17 cellular contexts compared by ENCODE assay signal in genomic region chrX:9864011-9864410, GRCh38.
DNase-seq lines count a peak whose midpoint lies in the region; TF ChIP-seq lines count a peak whose summit lies in the region.
"Had no signal": no experiment of that assay in that cellular context is flagged by ENCODE, and none has a peak within 500 bp of the region (broad histone marks: within the 10 kb centered on the region; RNA-seq: fewer than 3 reads in every experiment).

No MANE protein-coding gene starts in this region.

- H3K9ac ChIP-seq in BLaER1 treated with 17β-estradiol and CSF1 and Interleukin-3, amounts not matched to agents 10 nM and 100 nM = no peak overlapping the region

- no peaks in the 10 kb centered on the region for H3K9me3 Mint-ChIP-seq in endothelial cell (ENCODE audit: unreplicated experiment)

- H3K4me3 Mint-ChIP-seq in endothelial cell (ENCODE audit: unreplicated experiment) = peak overlapping the region; percentile 25
- H3K4me3 Mint-ChIP-seq: B cell had no signal

- H3K27me3 Mint-ChIP-seq in endothelial cell (ENCODE audit: unreplicated experiment) = peaks cover 7% of the 10 kb centered on the region

- no peaks in the 10 kb centered on the region for H3K9me3 ChIP-seq in BLaER1 treated with 17β-estradiol and CSF1 and Interleukin-3, amounts not matched to agents 10 nM and 100 nM (replicated peaks in 1 of 11)
- no peaks in the 10 kb centered on the region for H3K9me3 ChIP-seq in neutrophil
- no peaks in the 10 kb centered on the region for H3K9me3 ChIP-seq in SJCRH30 (replicated peaks)
- H3K9me3 ChIP-seq: SJSA1 had no signal

- peaks cover 41% of the 10 kb centered on the region for H3K4me1 Mint-ChIP-seq in endothelial cell (ENCODE audit: unreplicated experiment)

- no peak overlapping the region for H3K27ac ChIP-seq in BLaER1 treated with 17β-estradiol and CSF1 and Interleukin-3, amounts not matched to agents 10 nM and 100 nM
- H3K27ac ChIP-seq in neutrophil (peak overlapping the region; percentile 61), SJCRH30 (no peak overlapping the region)
- H3K27ac ChIP-seq: SJSA1 had no signal

- TF ChIP-seq CTCF in NB4 (IDR thresholded peaks at IDR 0.05; ENCODE audit: low read depth, low read length) (no peak), endothelial cell (IDR thresholded peaks at IDR 0.05; ENCODE audit: unreplicated experiment) (no peak), neutrophil (IDR thresholded peaks at IDR 0.05) (no peak)

- no peaks in the 10 kb centered on the region; a peak in 1 of 22 replicates for H3K27me3 ChIP-seq in BLaER1 treated with 17β-estradiol and CSF1 and Interleukin-3, amounts not matched to agents 10 nM and 100 nM
- H3K27me3 ChIP-seq in neutrophil = peaks cover 20% of the 10 kb centered on the region
- H3K27me3 ChIP-seq in SJCRH30 = no peaks in the 10 kb centered on the region
- H3K27me3 ChIP-seq: SJSA1 had no signal

- H3K36me3 Mint-ChIP-seq in endothelial cell (ENCODE audit: low read depth, unreplicated experiment) = no peaks in the 10 kb centered on the region

- TF ChIP-seq POLR2A in NB4 (IDR thresholded peaks at IDR 0.05; ENCODE audit: extremely low read depth, insufficient read length) = no peak

- H3K4me3 ChIP-seq in BLaER1 treated with 17β-estradiol and CSF1 and Interleukin-3, amounts not matched to agents 10 nM and 100 nM = no peak overlapping the region
- no peak overlapping the region for H3K4me3 ChIP-seq in NB4 (ENCODE audit: low read depth, low read length)
- no peak overlapping the region for H3K4me3 ChIP-seq in neutrophil (ENCODE audit: low read depth in 1 of 2, low read length in 1 of 2)
- no peak overlapping the region for H3K4me3 ChIP-seq in SJCRH30
- H3K4me3 ChIP-seq: GM12878, SJSA1 had no signal

- no peak overlapping the region for H3K27ac Mint-ChIP-seq in endothelial cell (ENCODE audit: unreplicated experiment)
- H3K27ac Mint-ChIP-seq: B cell had no signal

- DNase-seq in NB4 (ENCODE audit: low read depth) (peak; percentile 8), endothelial cell (ENCODE audit: low spot score) (no peak), SJCRH30 (no peak), pons (ENCODE audit: low spot score) (no peak), cerebellar cortex (ENCODE audit: low spot score) (no peak)
- DNase-seq: DND-41, NCI-H1417, NCI-H1694 treated with DMSO at 0.1 percent for 48 hours, NCI-H2081 treated with DMSO at 0.1 percent for 48 hours, NCI-H446, NCI-H526, OCI-M1 had no signal

- H3K36me3 ChIP-seq in BLaER1 treated with 17β-estradiol and CSF1 and Interleukin-3, amounts not matched to agents 10 nM and 100 nM = no peaks in the 10 kb centered on the region
- H3K36me3 ChIP-seq in neutrophil = no peaks in the 10 kb centered on the region
- no peaks in the 10 kb centered on the region for H3K36me3 ChIP-seq in SJCRH30
- H3K36me3 ChIP-seq: SJSA1 had no signal

- H4K20me1 ChIP-seq in BLaER1 treated with 17β-estradiol and CSF1 and Interleukin-3, amounts not matched to agents 10 nM and 100 nM = no peaks in the 10 kb centered on the region; a peak in 2 of 22 replicates

- peaks cover 0 to 16% (median 2%) of the 10 kb centered on the region in 10 experiments; a peak in 8 of 20 replicates for H3K4me1 ChIP-seq in BLaER1 treated with 17β-estradiol and CSF1 and Interleukin-3, amounts not matched to agents 10 nM and 100 nM
- H3K4me1 ChIP-seq in neutrophil (ENCODE audit: control insufficient read depth in 1 of 2, insufficient read depth in 1 of 2, low read depth in 1 of 2, low read length in 1 of 2) (peaks cover 0 to 43% of the 10 kb centered on the region in 2 experiments), SJCRH30 (no peaks in the 10 kb centered on the region)
- H3K4me1 ChIP-seq: SJSA1 had no signal

- H3K4me2 ChIP-seq in BLaER1 treated with 17β-estradiol and CSF1 and Interleukin-3, amounts not matched to agents 10 nM and 100 nM = peak overlapping the region in 6 of 11 experiments; percentile 13 to 72 (median 46); a peak in 10 of 22 replicates
